Comparison of ENCODE assay signal across 9 cellular contexts in the genomic region with DNA sequence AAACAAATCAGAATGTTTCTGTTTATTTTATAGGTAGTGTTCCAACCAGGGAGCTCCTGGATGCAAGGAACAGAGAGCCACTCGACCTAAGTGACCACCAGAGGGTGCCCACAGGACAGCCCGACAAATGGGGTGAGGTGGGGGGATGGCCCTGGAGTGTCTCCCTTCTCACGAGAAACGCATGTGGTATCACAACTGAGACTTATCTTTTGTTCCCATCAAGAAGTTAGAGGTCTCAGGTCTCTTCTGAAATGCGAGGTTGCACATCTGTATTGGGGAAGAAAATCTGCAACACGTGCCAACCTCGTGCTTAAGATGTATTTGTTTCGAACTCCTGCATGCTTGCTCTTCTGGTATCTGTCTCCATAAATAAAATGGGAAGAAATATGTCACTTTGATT.
DNase-seq lines count a peak whose midpoint lies in the region; ATAC-seq, FAIRE-seq and TF ChIP-seq lines count a peak whose summit lies in the region.
"Had no signal": no experiment of that assay in that cellular context is flagged by ENCODE, and none has a peak within 500 bp of the region (broad histone marks: within the 10 kb centered on the region; RNA-seq: fewer than 3 reads in every experiment).

No MANE protein-coding gene starts in this region.

- intact Hi-C loops in dorsolateral prefrontal cortex (cut with DNase I), result no loop called here

- H3K4me3 ChIP-seq in astrocyte (ENCODE audit: insufficient read depth, low read depth, low read length), result no peak overlapping the region
- H3K4me3 ChIP-seq in lung, result no peak overlapping the region
- no peak overlapping the region for H3K4me3 ChIP-seq in dorsolateral prefrontal cortex

- no peaks in the 10 kb centered on the region for H3K9me3 ChIP-seq in astrocyte (ENCODE audit: insufficient read depth, low read depth, low read length)
- H3K9me3 ChIP-seq in lung (ENCODE audit: control insufficient read depth in 2 of 2, insufficient read depth in 1 of 2, low read length in 1 of 2), result peaks cover 0 to 3% of the 10 kb centered on the region in 2 donors

- H3K36me3 ChIP-seq in astrocyte (ENCODE audit: insufficient read depth, low read length) (no peaks in the 10 kb centered on the region), lung (ENCODE audit: control insufficient read depth in 2 of 2, insufficient read depth in 2 of 2, low read length in 2 of 2) (no peaks in the 10 kb centered on the region)

- no peaks in the 10 kb centered on the region for H3K27me3 Mint-ChIP-seq in astrocyte (ENCODE audit: low read depth, unreplicated experiment)

- peak; percentile 54 for ATAC-seq in HG02759 (IDR thresholded peaks at IDR 0.05; ENCODE audit: unreplicated experiment)
- ATAC-seq in lung (ENCODE audit: insufficient read depth, low FRiP score), result peak; percentile 42
- ATAC-seq in HG03280 (IDR thresholded peaks at IDR 0.05; ENCODE audit: unreplicated experiment), result no peak

- no peak overlapping the region for H3K4me2 ChIP-seq in astrocyte (ENCODE audit: low read length)

- FAIRE-seq in astrocyte (lab: Jason Lieb, UNC), result no peak

- H3K4me1 Mint-ChIP-seq in astrocyte (ENCODE audit: low read depth, unreplicated experiment), result peaks cover 3% of the 10 kb centered on the region

- 47 to 50% methylated on average over 8 of the region's 8 CpGs for WGBS in lung, 2 donors

- no peak overlapping the region for H2AFZ ChIP-seq in astrocyte (ENCODE audit: low read depth, low read length)

- H3K9me3 Mint-ChIP-seq in astrocyte (ENCODE audit: unreplicated experiment), result no peaks in the 10 kb centered on the region

- no peaks in the 10 kb centered on the region for H4K20me1 ChIP-seq in astrocyte (ENCODE audit: insufficient read depth, low read length)

- H3K4me1 ChIP-seq in astrocyte (ENCODE audit: insufficient read depth, low read length), result no peaks in the 10 kb centered on the region
- H3K4me1 ChIP-seq in lung (ENCODE audit: control insufficient read depth in 2 of 2, insufficient read depth in 2 of 2, low read length in 2 of 2), result no peaks in the 10 kb centered on the region

- H3K27me3 ChIP-seq in astrocyte (ENCODE audit: insufficient read depth, low read length) (peaks cover 3% of the 10 kb centered on the region), lung (ENCODE audit: control insufficient read depth, insufficient read depth) (no peaks in the 10 kb centered on the region), dorsolateral prefrontal cortex (no peaks in the 10 kb centered on the region)

- TF ChIP-seq CTCF in astrocyte (IDR thresholded peaks at IDR 0.05; ENCODE audit: insufficient read depth, low read depth, low read length), result peak; percentile 34
- TF ChIP-seq CTCF in lung (IDR thresholded peaks at IDR 0.05; ENCODE audit: control extremely low read depth, extremely low read depth), result no peak
- peak in 27 of 56 donors; percentile 10 to 55 (median 26) for TF ChIP-seq CTCF in dorsolateral prefrontal cortex (IDR thresholded peaks at IDR 0.05 in 54 of 56, conservative IDR thresholded peaks at IDR 0.05 in 2 of 56; ENCODE audit: low read depth in 1 of 56, partially characterized antibody in 56 of 56)

- no peak overlapping the region for H3K4me3 Mint-ChIP-seq in astrocyte (ENCODE audit: unreplicated experiment)
- H3K4me3 Mint-ChIP-seq: activated naive CD8-positive, alpha-beta T cell had no signal

- H3K9ac ChIP-seq in astrocyte (ENCODE audit: low read length), result no peak overlapping the region

- H3K27ac ChIP-seq in astrocyte (ENCODE audit: low read depth, low read length), result no peak overlapping the region
- no peak overlapping the region for H3K27ac ChIP-seq in lung (ENCODE audit: low read depth in 1 of 2, low read length in 1 of 2)
- H3K27ac ChIP-seq in dorsolateral prefrontal cortex, result no peak overlapping the region

- no peak overlapping the region for H3K27ac Mint-ChIP-seq in astrocyte (ENCODE audit: unreplicated experiment)
- H3K27ac Mint-ChIP-seq: activated naive CD8-positive, alpha-beta T cell had no signal

- DNase-seq in D341Med (ENCODE audit: low spot score) (peak; percentile 63), astrocyte (ENCODE audit: low read depth) (no peak), lung (ENCODE audit: low spot score) (no peak), GDM1 (lab: John Stamatoyannopoulos, UW) (no peak), dorsolateral prefrontal cortex (no peak)
- no peak for DNase-seq in activated T-cell treated with anti-CD3 and anti-CD28 coated beads, Interleukin-2, amount 50 U/mL, for 48 hours

- no peaks in the 10 kb centered on the region for H3K79me2 ChIP-seq in astrocyte (ENCODE audit: insufficient read depth, low read length)

- no peaks in the 10 kb centered on the region for H3K36me3 Mint-ChIP-seq in astrocyte (ENCODE audit: low read depth, unreplicated experiment)
